ENCODE assay signal across 30 cellular contexts in the genomic region with DNA sequence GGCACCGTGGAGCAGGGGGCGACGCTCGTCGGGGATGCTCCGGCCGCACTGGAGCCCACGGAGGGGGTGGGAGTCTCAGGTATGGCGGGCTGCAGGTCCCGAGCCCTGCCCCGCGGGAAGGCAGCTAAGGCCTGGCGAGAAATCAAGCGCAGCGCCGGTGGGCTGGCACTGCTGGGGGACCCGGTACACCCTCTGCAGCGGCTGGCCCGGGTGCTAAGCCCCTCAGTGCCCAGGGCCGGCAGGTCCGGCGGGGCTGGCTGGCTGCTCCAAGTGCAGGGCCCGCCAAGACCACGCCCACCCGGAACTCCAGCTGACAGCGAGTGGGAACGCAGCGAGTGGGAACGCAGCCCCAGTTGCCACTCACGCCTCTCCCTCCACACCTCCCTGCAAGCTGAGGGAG.
"Had no signal": no experiment of that assay in that cellular context is flagged by ENCODE, and none has a peak within 500 bp of the region (broad histone marks: within the 10 kb centered on the region; RNA-seq: fewer than 3 reads in every experiment).

No MANE protein-coding gene starts in this region.

- ATAC-seq: activated CD4-positive, alpha-beta T cell treated with anti-CD3 and anti-CD28 coated beads for 36 hours; activated CD8-positive, alpha-beta memory T cell treated with anti-CD3 and anti-CD28 coated beads, Interleukin-2, amount 10 ng/mL, durations not matched to agents 7 days and 5 days; activated CD8-positive, alpha-beta T cell treated with anti-CD3 and anti-CD28 coated beads, Interleukin-2, amount 10 ng/mL, durations not matched to agents 7 days and 5 days; activated naive CD4-positive, alpha-beta T cell treated with anti-CD3 and anti-CD28 coated beads, Interleukin-2, amount 50 U/mL, for 72 hours; esophagus mucosa had no signal

- H3K27ac Mint-ChIP-seq: activated CD4-positive, alpha-beta memory T cell treated with anti-CD3 and anti-CD28 coated beads for 36 hours; activated CD4-positive, alpha-beta T cell treated with anti-CD3 and anti-CD28 coated beads for 36 hours; activated CD4-positive, alpha-beta T cell treated with anti-CD3 and anti-CD28 coated beads, Interleukin-2, amount 10 ng/mL, durations not matched to agents 24 days and 14 days; activated CD8-positive, alpha-beta memory T cell treated with anti-CD3 and anti-CD28 coated beads, Interleukin-2, amount 10 ng/mL, durations not matched to agents 7 days and 5 days; activated CD8-positive, alpha-beta T cell treated with anti-CD3 and anti-CD28 coated beads, Interleukin-2, amount 10 ng/mL, durations not matched to agents 7 days and 5 days; activated naive CD4-positive, alpha-beta T cell treated with anti-CD3 and anti-CD28 coated beads, Interleukin-2, amount 10 ng/mL, durations not matched to agents 7 days and 5 days; activated naive CD4-positive, alpha-beta T cell treated with anti-CD3 and anti-CD28 coated beads, Interleukin-2, amount 50 U/mL, for 72 hours; activated naive CD8-positive, alpha-beta T cell treated with anti-CD3 and anti-CD28 coated beads, Interleukin-2, amount 10 ng/mL, durations not matched to agents 7 days and 5 days; activated T-helper 1 cell treated with anti-CD3 and anti-CD28 coated beads, Interleukin-12 subunit alpha, Interleukin-12 subunit beta, Interleukin-2, Interleukin-4 antibody, amounts not matched to agents 30 ng/mL and 10 ng/mL and 1 ng/mL, durations not matched to agents 14 hours and 24 hours and 36 hours; activated T-helper 2 cell treated with anti-CD3 and anti-CD28 coated beads, Interferon-gamma antibody, Interleukin-2, Interleukin-4, amounts not matched to agents 10 μg/mL and 5 μg/mL and 100 μg/mL, durations not matched to agents 14 hours and 24 hours and 36 hours; dendritic cell treated with granulocyte-macrophage colony-stimulating factor and Interleukin-4, amounts not matched to agents 40 ng/mL and 50 ng/mL, for 4 days; endodermal cell had no signal

- H3K4me3 Mint-ChIP-seq: activated CD4-positive, alpha-beta memory T cell treated with anti-CD3 and anti-CD28 coated beads for 36 hours; activated CD4-positive, alpha-beta T cell treated with anti-CD3 and anti-CD28 coated beads for 36 hours; activated CD4-positive, alpha-beta T cell treated with anti-CD3 and anti-CD28 coated beads, Interleukin-2, amount 10 ng/mL, durations not matched to agents 24 days and 14 days; activated CD8-positive, alpha-beta memory T cell treated with anti-CD3 and anti-CD28 coated beads, Interleukin-2, amount 10 ng/mL, durations not matched to agents 7 days and 5 days; activated CD8-positive, alpha-beta T cell treated with anti-CD3 and anti-CD28 coated beads, Interleukin-2, amount 10 ng/mL, durations not matched to agents 7 days and 5 days; activated naive CD4-positive, alpha-beta T cell treated with anti-CD3 and anti-CD28 coated beads, Interleukin-2, amount 10 ng/mL, durations not matched to agents 7 days and 5 days; activated naive CD8-positive, alpha-beta T cell treated with anti-CD3 and anti-CD28 coated beads, Interleukin-2, amount 10 ng/mL, durations not matched to agents 7 days and 5 days; activated T-helper 1 cell treated with anti-CD3 and anti-CD28 coated beads, Interleukin-12 subunit alpha, Interleukin-12 subunit beta, Interleukin-2, Interleukin-4 antibody, amounts not matched to agents 30 ng/mL and 10 ng/mL and 1 ng/mL, durations not matched to agents 14 hours and 24 hours and 36 hours; brain; dendritic cell treated with granulocyte-macrophage colony-stimulating factor and Interleukin-4, amounts not matched to agents 40 ng/mL and 50 ng/mL, for 4 days; endodermal cell had no signal

- H3K27ac ChIP-seq: ascending aorta, breast epithelium, cardiac muscle cell, coronary artery, dorsolateral prefrontal cortex had no signal

- H3K36me3 ChIP-seq: ascending aorta, breast epithelium, cardiac muscle cell had no signal

- H3K4me1 ChIP-seq: ascending aorta, breast epithelium had no signal

- H3K4me1 Mint-ChIP-seq: activated CD4-positive, alpha-beta T cell treated with anti-CD3 and anti-CD28 coated beads for 36 hours; activated CD4-positive, alpha-beta T cell treated with anti-CD3 and anti-CD28 coated beads, Interleukin-2, amount 10 ng/mL, durations not matched to agents 24 days and 14 days; activated CD8-positive, alpha-beta memory T cell treated with anti-CD3 and anti-CD28 coated beads, Interleukin-2, amount 10 ng/mL, durations not matched to agents 7 days and 5 days; activated naive CD4-positive, alpha-beta T cell treated with anti-CD3 and anti-CD28 coated beads, Interleukin-2, amount 10 ng/mL, durations not matched to agents 7 days and 5 days; activated naive CD8-positive, alpha-beta T cell treated with anti-CD3 and anti-CD28 coated beads, Interleukin-2, amount 10 ng/mL, durations not matched to agents 7 days and 5 days; brain had no signal

- H3K9me3 Mint-ChIP-seq: activated CD4-positive, alpha-beta T cell treated with anti-CD3 and anti-CD28 coated beads, Interleukin-2, amount 10 ng/mL, durations not matched to agents 24 days and 14 days had no signal

- DNase-seq: activated CD4-positive, alpha-beta memory T cell treated with anti-CD3 and anti-CD28 coated beads for 36 hours; activated CD4-positive, alpha-beta T cell treated with anti-CD3 and anti-CD28 coated beads for 36 hours; activated CD4-positive, alpha-beta T cell treated with anti-CD3 and anti-CD28 coated beads, Interleukin-2, amount 10 ng/mL, durations not matched to agents 24 days and 14 days; activated CD4-positive, CD25-positive, alpha-beta regulatory T cell; activated CD4-positive, CD25-positive, alpha-beta regulatory T cell treated with anti-CD3 and anti-CD28 coated beads, Interleukin-2, amount 50 U/mL, for 72 hours; activated CD8-positive, alpha-beta memory T cell treated with anti-CD3 and anti-CD28 coated beads, Interleukin-2, amount 10 ng/mL, durations not matched to agents 7 days and 5 days; activated CD8-positive, alpha-beta memory T cell treated with anti-CD3 and anti-CD28 coated beads, Interleukin-2, amount 50 U/mL, for 4 hours; activated CD8-positive, alpha-beta T cell treated with anti-CD3 and anti-CD28 coated beads, Interleukin-2, amount 10 ng/mL, durations not matched to agents 7 days and 5 days; activated effector memory CD4-positive, alpha-beta T cell treated with anti-CD3 and anti-CD28 coated beads, Interleukin-2, amount 50 U/mL, for 16 hours; activated naive CD4-positive, alpha-beta T cell treated with anti-CD3 and anti-CD28 coated beads, Interleukin-2, amount 10 ng/mL, durations not matched to agents 7 days and 5 days; activated naive CD8-positive, alpha-beta T cell treated with anti-CD3 and anti-CD28 coated beads, Interleukin-2, amount 10 ng/mL, durations not matched to agents 7 days and 5 days; activated T-cell treated with anti-CD3 and anti-CD28 coated beads, Interleukin-2, amount 50 U/mL, for 1 hour; activated T-cell treated with anti-CD3 and anti-CD28 coated beads, Interleukin-2, amount 50 U/mL, for 48 hours; central memory CD4-positive, alpha-beta T cell; cerebellar nuclear complex; dorsolateral prefrontal cortex; effector memory CD4-positive, alpha-beta T cell; endodermal cell; foreskin fibroblast; T-helper 2 cell had no signal

- H3K27me3 ChIP-seq: ascending aorta, breast epithelium, cardiac muscle cell, dorsolateral prefrontal cortex had no signal

- H3K36me3 Mint-ChIP-seq: activated CD4-positive, alpha-beta memory T cell treated with anti-CD3 and anti-CD28 coated beads for 36 hours; activated CD8-positive, alpha-beta memory T cell treated with anti-CD3 and anti-CD28 coated beads, Interleukin-2, amount 10 ng/mL, durations not matched to agents 7 days and 5 days; activated naive CD4-positive, alpha-beta T cell treated with anti-CD3 and anti-CD28 coated beads, Interleukin-2, amount 10 ng/mL, durations not matched to agents 7 days and 5 days; activated naive CD8-positive, alpha-beta T cell treated with anti-CD3 and anti-CD28 coated beads, Interleukin-2, amount 10 ng/mL, durations not matched to agents 7 days and 5 days; brain had no signal

- H3K27me3 Mint-ChIP-seq: activated CD4-positive, alpha-beta memory T cell treated with anti-CD3 and anti-CD28 coated beads for 36 hours; activated CD4-positive, alpha-beta T cell treated with anti-CD3 and anti-CD28 coated beads for 36 hours; activated CD4-positive, alpha-beta T cell treated with anti-CD3 and anti-CD28 coated beads, Interleukin-2, amount 10 ng/mL, durations not matched to agents 24 days and 14 days; activated CD8-positive, alpha-beta memory T cell treated with anti-CD3 and anti-CD28 coated beads, Interleukin-2, amount 10 ng/mL, durations not matched to agents 7 days and 5 days; activated naive CD4-positive, alpha-beta T cell treated with anti-CD3 and anti-CD28 coated beads, Interleukin-2, amount 10 ng/mL, durations not matched to agents 7 days and 5 days; activated naive CD8-positive, alpha-beta T cell treated with anti-CD3 and anti-CD28 coated beads, Interleukin-2, amount 10 ng/mL, durations not matched to agents 7 days and 5 days; brain; dendritic cell treated with granulocyte-macrophage colony-stimulating factor and Interleukin-4, amounts not matched to agents 40 ng/mL and 50 ng/mL, for 4 days had no signal

- H3K9me3 ChIP-seq: ascending aorta, breast epithelium had no signal

- H3K4me3 ChIP-seq: ascending aorta, breast epithelium, cardiac muscle cell, coronary artery, dorsolateral prefrontal cortex had no signal
